1 cellular context compared by ENCODE assay signal in the genomic region with DNA sequence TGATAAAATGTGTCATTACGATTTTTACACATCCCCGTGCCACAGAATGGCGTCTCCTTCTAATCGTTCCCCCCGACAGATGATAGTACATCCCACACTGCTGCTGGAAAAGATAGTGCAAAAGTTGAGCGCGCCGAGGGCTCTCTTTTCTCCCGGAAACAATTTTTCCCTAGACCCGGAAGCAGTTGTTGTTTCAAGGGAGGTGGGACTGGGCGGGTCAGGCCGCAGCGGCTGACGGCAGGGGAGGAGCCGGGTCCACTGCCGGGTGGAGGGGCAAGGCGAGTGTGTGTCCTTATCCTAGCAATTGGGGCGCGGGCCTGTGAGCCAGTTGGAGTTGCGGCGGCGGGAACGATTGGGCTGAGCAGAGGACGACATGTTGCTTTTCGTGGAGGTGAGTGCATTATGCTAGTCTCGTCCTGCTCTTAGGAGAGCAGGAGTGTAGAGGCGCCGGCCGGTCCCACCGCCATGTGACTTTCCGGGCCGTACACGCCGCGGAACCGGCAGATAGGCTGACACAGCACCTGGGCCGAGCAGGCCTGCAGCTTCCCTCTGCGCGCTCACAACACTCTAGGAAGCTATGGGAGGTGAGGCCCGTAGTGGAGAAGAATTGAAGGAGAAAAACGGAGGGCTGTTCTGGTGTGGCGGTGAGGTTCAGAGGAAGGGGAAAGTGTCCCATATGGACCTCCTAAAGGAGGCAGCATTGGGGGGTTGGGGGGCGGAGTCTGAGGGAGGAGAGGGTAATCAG.
TF ChIP-seq lines count a peak whose summit lies in the region.

Gene LARP4, plus strand, starts transcription at position 248 of the 745 bp plus-strand sequence. Its CDS starts 126 bp downstream, at position 374.

TF ChIP-seq in SK-N-SH, 30 proteins besides CTCF, POLR2A, EP300 and RAD21 (continued from another document):
- TF ChIP-seq, protein P1, sequence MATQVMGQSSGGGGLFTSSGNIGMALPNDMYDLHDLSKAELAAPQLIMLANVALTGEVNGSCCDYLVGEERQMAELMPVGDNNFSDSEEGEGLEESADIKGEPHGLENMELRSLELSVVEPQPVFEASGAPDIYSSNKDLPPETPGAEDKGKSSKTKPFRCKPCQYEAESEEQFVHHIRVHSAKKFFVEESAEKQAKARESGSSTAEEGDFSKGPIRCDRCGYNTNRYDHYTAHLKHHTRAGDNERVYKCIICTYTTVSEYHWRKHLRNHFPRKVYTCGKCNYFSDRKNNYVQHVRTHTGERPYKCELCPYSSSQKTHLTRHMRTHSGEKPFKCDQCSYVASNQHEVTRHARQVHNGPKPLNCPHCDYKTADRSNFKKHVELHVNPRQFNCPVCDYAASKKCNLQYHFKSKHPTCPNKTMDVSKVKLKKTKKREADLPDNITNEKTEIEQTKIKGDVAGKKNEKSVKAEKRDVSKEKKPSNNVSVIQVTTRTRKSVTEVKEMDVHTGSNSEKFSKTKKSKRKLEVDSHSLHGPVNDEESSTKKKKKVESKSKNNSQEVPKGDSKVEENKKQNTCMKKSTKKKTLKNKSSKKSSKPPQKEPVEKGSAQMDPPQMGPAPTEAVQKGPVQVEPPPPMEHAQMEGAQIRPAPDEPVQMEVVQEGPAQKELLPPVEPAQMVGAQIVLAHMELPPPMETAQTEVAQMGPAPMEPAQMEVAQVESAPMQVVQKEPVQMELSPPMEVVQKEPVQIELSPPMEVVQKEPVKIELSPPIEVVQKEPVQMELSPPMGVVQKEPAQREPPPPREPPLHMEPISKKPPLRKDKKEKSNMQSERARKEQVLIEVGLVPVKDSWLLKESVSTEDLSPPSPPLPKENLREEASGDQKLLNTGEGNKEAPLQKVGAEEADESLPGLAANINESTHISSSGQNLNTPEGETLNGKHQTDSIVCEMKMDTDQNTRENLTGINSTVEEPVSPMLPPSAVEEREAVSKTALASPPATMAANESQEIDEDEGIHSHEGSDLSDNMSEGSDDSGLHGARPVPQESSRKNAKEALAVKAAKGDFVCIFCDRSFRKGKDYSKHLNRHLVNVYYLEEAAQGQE (IDR thresholded peaks at IDR 0.05; ENCODE audit: low read depth, low read length): peak; percentile 15; the same call in 1 of the 2 replicates
- peak; percentile 57; the same call in 1 of the 2 replicates for TF ChIP-seq USF1 (IDR thresholded peaks at IDR 0.05; ENCODE audit: borderline replicate concordance, low read depth)
- TF ChIP-seq ELF1 (IDR thresholded peaks at IDR 0.05): peak; percentile 59; the same call in 1 of the 2 replicates
- no peak; the same call in 1 of the 2 replicates for TF ChIP-seq RXRA (IDR thresholded peaks at IDR 0.05; ENCODE audit: borderline replicate concordance, low read depth)
- no peak for TF ChIP-seq MEF2A (IDR thresholded peaks at IDR 0.05; ENCODE audit: borderline replicate concordance, low read depth)
- TF ChIP-seq FOSL2 (IDR thresholded peaks at IDR 0.05; ENCODE audit: borderline replicate concordance, low read depth): no peak
- TF ChIP-seq GABPA (IDR thresholded peaks at IDR 0.05; ENCODE audit: low read depth): peak; percentile 98
- TF ChIP-seq RCOR1 (IDR thresholded peaks at IDR 0.05; ENCODE audit: low read length): no peak
- TF ChIP-seq TEAD4 (IDR thresholded peaks at IDR 0.05; ENCODE audit: borderline replicate concordance, insufficient read depth): no peak
- TF ChIP-seq ZBTB33 (IDR thresholded peaks at IDR 0.05; ENCODE audit: borderline replicate concordance, low read depth): no peak
- TF ChIP-seq FOXJ3 (CRISPR knock-in tag; IDR thresholded peaks at IDR 0.05): no peak
- no peak for TF ChIP-seq JUND (IDR thresholded peaks at IDR 0.05)
